Comparison of ENCODE assay signal across 18 cellular contexts in the genomic region with DNA sequence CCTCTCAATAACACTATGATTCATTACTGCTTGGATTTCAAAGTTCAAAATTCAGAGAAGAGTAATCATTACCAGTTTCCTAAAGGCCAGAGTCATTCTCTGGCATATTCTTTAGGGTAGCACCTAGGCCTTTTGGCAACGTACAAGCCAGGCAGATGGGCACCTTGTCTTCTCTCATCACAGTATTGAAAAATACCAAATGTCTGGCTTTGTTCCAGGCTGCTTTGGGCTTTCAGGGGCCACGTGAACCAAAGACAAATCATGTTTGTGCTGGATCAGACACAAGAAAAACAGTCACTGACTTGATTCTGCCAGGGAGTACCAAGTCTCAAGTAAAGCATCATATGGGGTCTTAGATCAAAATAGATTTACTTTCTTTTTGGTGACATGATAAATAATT. TPM values are rescaled to one million over a fixed set of nuclear protein-coding genes. Genes with fewer than 3 reads are reported as not detected.
DNase-seq lines count a peak whose midpoint lies in the region; ATAC-seq and TF ChIP-seq lines count a peak whose summit lies in the region.
"Had no signal": no experiment of that assay in that cellular context is flagged by ENCODE, and none has a peak within 500 bp of the region (broad histone marks: within the 10 kb centered on the region; RNA-seq: fewer than 3 reads in every experiment).

No MANE protein-coding gene starts in this region.

- ATAC-seq in upper lobe of left lung (ENCODE audit: low FRiP score in 2 of 2), result no peak
- ATAC-seq in left colon, result no peak

- no peak for TF ChIP-seq POLR2A in upper lobe of left lung (IDR thresholded peaks at IDR 0.05)

- H3K9me3 ChIP-seq in BE2C (no peaks in the 10 kb centered on the region), upper lobe of left lung (no peaks in the 10 kb centered on the region)
- H3K9me3 ChIP-seq: right atrium auricular region, thyroid gland had no signal

- H3K4me3 ChIP-seq in BE2C (ENCODE audit: low read depth, low read length) (no peak overlapping the region), fibroblast of the aortic adventitia (ENCODE audit: low read depth, low read length) (no peak overlapping the region), upper lobe of left lung (no peak overlapping the region)
- H3K4me3 ChIP-seq: right atrium auricular region, thyroid gland had no signal

- DNase-seq in BE2C (peak; percentile 41), NCI-H1105 (lab: John Stamatoyannopoulos, UW) (peak; percentile 72), SHP77 treated with DMSO at 0.1 percent for 48 hours (lab: John Stamatoyannopoulos, UW) (peak; percentile 74), fibroblast of the aortic adventitia (ENCODE audit: low read depth) (peak; percentile 22), upper lobe of left lung (no peak), T-helper 9 cell (no peak), left colon (no peak), DMS114 treated with DMSO at 0.1 percent for 48 hours (lab: John Stamatoyannopoulos, UW; ENCODE audit: unreplicated experiment) (no peak)
- DNase-seq: activated CD8-positive, alpha-beta memory T cell treated with anti-CD3 and anti-CD28 coated beads for 24 hours; activated effector memory CD4-positive, alpha-beta T cell treated with anti-CD3 and anti-CD28 coated beads, Interleukin-2, amount 50 U/mL, for 16 hours; Calu3; endodermal cell; KG1; NCI-H187; stimulated activated CD4-positive, alpha-beta T cell treated with anti-CD3 and anti-CD28 coated beads, Interleukin-2, amount 100 ng/mL, for 24 hours; thyroid gland had no signal

- no peak for TF ChIP-seq CTCF in BE2C (IDR thresholded peaks at IDR 0.05; ENCODE audit: low read depth, low read length)
- TF ChIP-seq CTCF in fibroblast of the aortic adventitia (IDR thresholded peaks at IDR 0.05; ENCODE audit: insufficient read depth, low read length), result no peak
- TF ChIP-seq CTCF in upper lobe of left lung (IDR thresholded peaks at IDR 0.05), result no peak

- H3K4me1 ChIP-seq in BE2C, result peaks cover 12% of the 10 kb centered on the region
- peaks cover 4 to 13% (median 9%) of the 10 kb centered on the region in 4 donors for H3K4me1 ChIP-seq in upper lobe of left lung

- no peak for TF ChIP-seq EP300 in upper lobe of left lung (IDR thresholded peaks at IDR 0.05)

- H3K36me3 ChIP-seq in BE2C (no peaks in the 10 kb centered on the region), upper lobe of left lung (peaks cover 0 to 4% (median under 1%) of the 10 kb centered on the region in 4 donors)
- H3K36me3 ChIP-seq: right atrium auricular region, thyroid gland had no signal

- intact Hi-C loops in left colon (cut with DNase I, micrococcal nuclease), result no loop called here

- 85 to 88% methylated on average over 2 of the region's 2 CpGs for WGBS in upper lobe of left lung, 2 donors

- no peak overlapping the region for H3K27ac ChIP-seq in upper lobe of left lung
- H3K27ac ChIP-seq: right atrium auricular region, thyroid gland, VCaP had no signal

- no peaks in the 10 kb centered on the region for H3K27me3 ChIP-seq in BE2C
- H3K27me3 ChIP-seq in upper lobe of left lung, result no peaks in the 10 kb centered on the region
- H3K27me3 ChIP-seq: right atrium auricular region, thyroid gland had no signal

RNA-seq across cellular contexts. Expression of a gene that starts 15.5 kb away (rescaled TPM):
- 4.3 TPM for polyA plus RNA-seq in BE2C (2012; ENCODE audit: insufficient read depth, insufficient read length, low read depth)
- total RNA-seq in fibroblast of the aortic adventitia (ENCODE audit: low replicate concordance) (10.7 and 14.1 TPM in 2 replicates), upper lobe of left lung (100 to 1,000 TPM in 1 of 6 donors, 10 to 100 TPM in 5; 30.4 to 130 (median 71.0) TPM), left colon (10 to 100 TPM in 1 of 2 donors, 1 to 10 TPM in 1; 8.3 to 11.6 TPM)

Comparison
In these comparisons a context has a peak if more than half of its experiments do, and no peak if none do; other contexts are left out.
1. DNase-seq: peak in BE2C (single experiment), NCI-H1105 (single experiment), SHP77 treated with DMSO at 0.1 percent for 48 hours (single experiment) and fibroblast of the aortic adventitia (single experiment); none in upper lobe of left lung (0 of 2), T-helper 9 cell (single experiment), left colon (0 of 2) and DMS114 treated with DMSO at 0.1 percent for 48 hours (single experiment).